23 cellular contexts compared by ENCODE assay signal in the genomic region with DNA sequence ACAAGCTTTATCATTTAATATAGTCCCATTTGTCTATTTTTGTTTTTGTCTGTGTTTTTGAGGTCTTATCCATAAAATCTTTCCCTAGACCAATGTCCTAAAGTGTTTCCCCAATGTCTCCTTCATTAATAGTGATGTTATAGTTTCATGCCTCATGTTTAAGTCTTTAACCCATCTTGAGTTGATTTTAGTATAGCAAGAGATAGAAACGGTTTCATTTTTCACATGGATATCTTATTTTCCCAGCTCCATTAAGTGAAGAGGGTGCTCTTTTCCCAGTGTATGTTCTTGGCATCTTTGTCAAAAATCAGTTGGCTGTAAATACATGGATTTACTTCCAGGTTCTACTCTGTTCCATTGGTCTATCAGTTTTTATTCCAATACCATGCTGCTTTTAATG.
"Had no signal": no experiment of that assay in that cellular context is flagged by ENCODE, and none has a peak within 500 bp of the region (broad histone marks: within the 10 kb centered on the region; RNA-seq: fewer than 3 reads in every experiment).

No MANE protein-coding gene starts in this region.

- H3K4me3 ChIP-seq: colonic mucosa, esophagus squamous epithelium, gastrocnemius medialis, heart right ventricle, left lung, lower lobe of right lung, mucosa of descending colon had no signal

- FAIRE-seq: endothelial cell of umbilical vein, islet of Langerhans, keratinocyte had no signal

- ATAC-seq: effector memory CD8-positive, alpha-beta T cell; gastrocnemius medialis; heart right ventricle; left cardiac atrium; left lung; left ventricle myocardium superior; lower lobe of right lung; mucosa of descending colon had no signal

- H3K27me3 ChIP-seq: colonic mucosa, esophagus squamous epithelium, gastrocnemius medialis, heart right ventricle, left lung had no signal

- H3K27ac Mint-ChIP-seq: dendritic cell treated with granulocyte-macrophage colony-stimulating factor and Interleukin-4, amounts not matched to agents 40 ng/mL and 50 ng/mL, for 4 days; effector memory CD8-positive, alpha-beta T cell had no signal

- H3K36me3 ChIP-seq: colonic mucosa, esophagus squamous epithelium, gastrocnemius medialis, left lung, lower lobe of right lung had no signal

- H3K4me1 ChIP-seq: colonic mucosa, esophagus squamous epithelium, gastrocnemius medialis, heart right ventricle, left lung, lower lobe of right lung had no signal

- DNase-seq: colonic mucosa; cortex of kidney; effector CD8-positive, alpha-beta T cell; effector memory CD8-positive, alpha-beta T cell; esophagus squamous epithelium; foreskin fibroblast; foreskin melanocyte; gastrocnemius medialis; glutamatergic neuron; head of caudate nucleus; heart right ventricle; hippocampal formation; left cardiac atrium; left lung; left ventricle myocardium superior; lower lobe of right lung; mesenchymal stem cell; mucosa of descending colon had no signal

- H3K9me3 ChIP-seq: colonic mucosa had no signal

- H3K4me1 Mint-ChIP-seq: mesothelial cell of epicardium had no signal

- H3K27ac ChIP-seq: colonic mucosa, esophagus squamous epithelium, gastrocnemius medialis, heart right ventricle, left lung, lower lobe of right lung had no signal

- H3K4me3 Mint-ChIP-seq: dendritic cell treated with granulocyte-macrophage colony-stimulating factor and Interleukin-4, amounts not matched to agents 40 ng/mL and 50 ng/mL, for 4 days; effector memory CD8-positive, alpha-beta T cell; mesothelial cell of epicardium had no signal
